ENCODE assay signal across 23 cellular contexts in genomic region chr3:124076231-124076630, GRCh38.
"Had no signal": no experiment of that assay in that cellular context is flagged by ENCODE, and none has a peak within 500 bp of the region (broad histone marks: within the 10 kb centered on the region; RNA-seq: fewer than 3 reads in every experiment).

No MANE protein-coding gene starts in this region.

- H3K4me1 ChIP-seq: sigmoid colon, thyroid gland, upper lobe of left lung, uterus had no signal

- H3K27ac ChIP-seq: gastrocnemius medialis, neural progenitor cell, ovary, right atrium auricular region, sigmoid colon, skin epidermis, thyroid gland, upper lobe of left lung had no signal

- H3K36me3 Mint-ChIP-seq: immature natural killer cell; natural killer cell treated with Interleukin-12 subunit alpha and Interleukin-12 subunit beta and Interleukin-15 and Interleukin-18, amount 100 ng/mL, for 72 hours; neural progenitor cell had no signal

- ATAC-seq: esophagus mucosa, gastrocnemius medialis had no signal

- H3K9me3 ChIP-seq: gastrocnemius medialis, ovary, right atrium auricular region, sigmoid colon, thyroid gland, upper lobe of left lung, uterus had no signal

- H3K4me1 Mint-ChIP-seq: immature natural killer cell had no signal

- H3K27me3 ChIP-seq: gastrocnemius medialis, neural progenitor cell, ovary, right atrium auricular region, sigmoid colon, thyroid gland, upper lobe of left lung, uterus had no signal

- H3K4me3 Mint-ChIP-seq: immature natural killer cell; natural killer cell treated with Interleukin-12 subunit alpha and Interleukin-12 subunit beta and Interleukin-15 and Interleukin-18, amount 100 ng/mL, for 72 hours; neural progenitor cell had no signal

- H3K4me3 ChIP-seq: gastrocnemius medialis, lung, neural progenitor cell, ovary, right atrium auricular region, sigmoid colon, skin epidermis, thyroid gland, upper lobe of left lung, uterus had no signal

- H3K36me3 ChIP-seq: gastrocnemius medialis, neural progenitor cell, ovary, right atrium auricular region, sigmoid colon, thyroid gland, upper lobe of left lung, uterus had no signal

- H3K9me3 Mint-ChIP-seq: immature natural killer cell; natural killer cell treated with Interleukin-12 subunit alpha and Interleukin-12 subunit beta and Interleukin-15 and Interleukin-18, amount 100 ng/mL, for 72 hours; neural progenitor cell had no signal

- H3K27ac Mint-ChIP-seq: immature natural killer cell; natural killer cell treated with Interleukin-12 subunit alpha and Interleukin-12 subunit beta and Interleukin-15 and Interleukin-18, amount 100 ng/mL, for 72 hours; neural progenitor cell had no signal

- DNase-seq: cortex of kidney; effector memory CD4-positive, alpha-beta T cell; gastrocnemius medialis; immature natural killer cell; kidney; left cardiac atrium; left ventricle myocardium superior; mesenchymal stem cell; midbrain; nucleus accumbens; sigmoid colon; stimulated activated CD4-positive, alpha-beta T cell treated with anti-CD3 and anti-CD28 coated beads, Interleukin-12 subunit alpha, Interleukin-12 subunit beta, amount 100 ng/mL, for 4 hours; stimulated activated naive CD4-positive, alpha-beta T cell treated with Interleukin-2 at 50 U/mL for 16 hours; thyroid gland; upper lobe of left lung; uterus had no signal
